Comparison of ENCODE assay signal across 15 cellular contexts in the genomic region with DNA sequence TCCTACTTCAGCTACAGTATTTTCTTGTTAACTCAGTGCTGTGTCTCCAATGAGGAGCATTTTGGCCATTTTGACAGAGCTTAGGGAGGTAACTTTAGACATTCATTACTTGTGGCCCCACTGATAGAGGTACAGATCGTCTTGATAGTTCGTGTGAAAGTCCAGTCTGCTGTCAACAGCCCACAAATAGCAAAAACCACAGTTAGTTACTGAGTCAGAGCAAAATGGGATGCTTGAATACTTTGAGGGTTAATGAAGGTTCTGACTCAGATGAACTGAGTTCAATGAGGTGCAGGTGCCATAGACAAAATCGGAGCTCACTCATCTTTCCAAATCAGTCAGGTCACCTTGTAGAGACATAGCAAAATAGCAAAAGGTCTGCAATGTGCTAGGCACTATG.
DNase-seq lines count a peak whose midpoint lies in the region; ATAC-seq and TF ChIP-seq lines count a peak whose summit lies in the region.
"Had no signal": no experiment of that assay in that cellular context is flagged by ENCODE, and none has a peak within 500 bp of the region (broad histone marks: within the 10 kb centered on the region; RNA-seq: fewer than 3 reads in every experiment).

No MANE protein-coding gene starts in this region.

- no peak overlapping the region for H3K27ac Mint-ChIP-seq in effector memory CD8-positive, alpha-beta T cell
- H3K27ac Mint-ChIP-seq: natural killer cell had no signal

- DNase-seq in AG20443 (ENCODE audit: low spot score) (peak; percentile 40), astrocyte of the spinal cord (ENCODE audit: low read depth, low spot score) (peak; percentile 26), NCI-H2081 (lab: John Stamatoyannopoulos, UW) (no peak), dedifferentiated amniotic fluid mesenchymal stem cell (ENCODE audit: extremely low spot score) (no peak), NCI-H226 (no peak)
- DNase-seq in effector memory CD8-positive, alpha-beta T cell, result no peak
- DNase-seq: erythroblast; left ventricle myocardium inferior; natural killer cell; NCI-H1092; stimulated activated CD4-positive, alpha-beta T cell treated with anti-CD3 and anti-CD28 coated beads, Interleukin-1b, Interleukin-23, amount 100 ng/mL, for 48 hours; upper lobe of right lung had no signal

- no peaks in the 10 kb centered on the region for H3K36me3 Mint-ChIP-seq in effector memory CD8-positive, alpha-beta T cell (ENCODE audit: insufficient read depth)
- H3K36me3 Mint-ChIP-seq: natural killer cell had no signal

- peaks cover 11 to 14% of the 10 kb centered on the region in 2 donors for H3K27me3 Mint-ChIP-seq in effector memory CD8-positive, alpha-beta T cell

- no peaks in the 10 kb centered on the region for H3K4me1 Mint-ChIP-seq in effector memory CD8-positive, alpha-beta T cell (ENCODE audit: low read depth in 2 of 2)
- H3K4me1 Mint-ChIP-seq: natural killer cell had no signal

- TF ChIP-seq CTCF in astrocyte of the spinal cord (IDR thresholded peaks at IDR 0.05; ENCODE audit: low read depth, low read length), result no peak

- peak; percentile 49 for ATAC-seq in GM19467 (IDR thresholded peaks at IDR 0.05; ENCODE audit: unreplicated experiment)
- ATAC-seq in HG03159 (IDR thresholded peaks at IDR 0.05; ENCODE audit: unreplicated experiment), result peak; percentile 73
- ATAC-seq in effector memory CD8-positive, alpha-beta T cell (replicated peaks), result no peak
- ATAC-seq: natural killer cell, SK-N-SH treated with all-trans-retinoic acid at 6 μM for 48 hours, upper lobe of right lung had no signal

- no peak overlapping the region for H3K4me3 ChIP-seq in astrocyte of the spinal cord (ENCODE audit: low read depth, low read length)
- H3K4me3 ChIP-seq: left ventricle myocardium inferior, upper lobe of right lung had no signal

- H3K4me3 Mint-ChIP-seq in effector memory CD8-positive, alpha-beta T cell, result no peak overlapping the region
- H3K4me3 Mint-ChIP-seq: natural killer cell had no signal

- no peaks in the 10 kb centered on the region for H3K9me3 Mint-ChIP-seq in effector memory CD8-positive, alpha-beta T cell

- in situ Hi-C loops in astrocyte of the spinal cord (cut with HindIII; ENCODE audit: low sequenced_read_pairs), result no loop called here

Comparison
In these comparisons a context has a peak if more than half of its experiments do, and no peak if none do; other contexts are left out.
1. DNase-seq: peak in AG20443 (single experiment) and astrocyte of the spinal cord (single experiment); none in NCI-H2081 (0 of 2), dedifferentiated amniotic fluid mesenchymal stem cell (single experiment), NCI-H226 (single experiment) and effector memory CD8-positive, alpha-beta T cell (0 of 3).